8 cellular contexts compared by ENCODE assay signal in genomic region chr19:19372656-19373416, GRCh38. TPM values are rescaled to one million over a fixed set of nuclear protein-coding genes. Genes with fewer than 3 reads are reported as not detected.
DNase-seq lines count a peak whose midpoint lies in the region; ATAC-seq, FAIRE-seq and TF ChIP-seq lines count a peak whose summit lies in the region.

No MANE protein-coding gene starts in this region.

- H3K4me2 ChIP-seq in SU-DHL-6 (ENCODE audit: low read depth, low read length, poor library complexity, severe bottlenecking) (peak overlapping the region; percentile 40), H1 (ENCODE audit: insufficient read depth in 1 of 2, low read depth in 2 of 2, low read length in 2 of 2) (no peak overlapping the region)

- H3K27ac ChIP-seq in SU-DHL-6 (ENCODE audit: low read depth, low read length) (0 out of 2 replicates have a peak overlapping the region, but pooled peaks have one; percentile 14), H1 (ENCODE audit: low read depth, low read length) (no peak overlapping the region), ovary (no peak overlapping the region)

- no peaks in the 10 kb centered on the region for H3K79me1 ChIP-seq in H1 (ENCODE audit: low read depth, low read length)

- no peaks in the 10 kb centered on the region for H4K20me1 ChIP-seq in SU-DHL-6 (ENCODE audit: low read depth, low read length)
- no peaks in the 10 kb centered on the region for H4K20me1 ChIP-seq in H1 (replicated peaks in 1 of 2; ENCODE audit: control insufficient read depth in 1 of 2, insufficient read depth in 2 of 2, low read length in 2 of 2)

- POLR2A ChIA-PET in H1 (lab: Charles Lee; ENCODE audit: partially characterized antibody): interaction anchor here (0.9 to 1.7 kb wide), 3 partner anchors 10 to 134 kb away, joined by 3 to 4 read pairs (median 3); partner anchors contain the start of gene GATAD2A

- no peak overlapping the region for H3K14ac ChIP-seq in H1 (ENCODE audit: insufficient read length)

- CTCF ChIA-PET in H1 (lab: Charles Lee; ENCODE audit: partially characterized antibody): interaction anchor here (0.6 to 3.2 kb wide), 7 partner anchors 11 to 327 kb away, joined by 3 to 21 read pairs (median 4); no protein-coding TSS in a partner anchor

- H3K23me2 ChIP-seq in H1 (ENCODE audit: low read depth, low read length): no peaks in the 10 kb centered on the region

- no peak overlapping the region for H2AK5ac ChIP-seq in H1 (ENCODE audit: low read depth, low read length)

- intact Hi-C loops in natural killer cell (cut with micrococcal nuclease): no loop called here
- intact Hi-C loops in ovary (cut with DNase I): no loop called here

- H2BK5ac ChIP-seq in H1 (ENCODE audit: low read depth, low read length): no peak overlapping the region

- no peak overlapping the region; the same call in 1 of the 2 replicates for H4K8ac ChIP-seq in H1 (ENCODE audit: extremely low read depth, insufficient read depth, low read length)

- DNase-seq in DMS153 (lab: John Stamatoyannopoulos, UW): peak; percentile 71
- DNase-seq in H1 (ENCODE audit: low read depth in 1 of 2, low spot score in 2 of 2): no peak
- peak; percentile 34 for DNase-seq in natural killer cell
- no peak for DNase-seq in HPDE6-E6E7 (ENCODE audit: extremely low spot score)
- no peak for DNase-seq in ovary

- H3K9me3 ChIP-seq in SU-DHL-6 (ENCODE audit: insufficient read depth, low read length) (no peaks in the 10 kb centered on the region), H1 (ENCODE audit: insufficient read depth in 2 of 2, low read depth in 1 of 2, low read length in 1 of 2) (no peaks in the 10 kb centered on the region), ovary (no peaks in the 10 kb centered on the region)

- no peaks in the 10 kb centered on the region for H3K36me3 ChIP-seq in SU-DHL-6 (ENCODE audit: low read length)
- no peaks in the 10 kb centered on the region for H3K36me3 ChIP-seq in H1 (ENCODE audit: control insufficient read depth in 2 of 4, insufficient read depth in 4 of 4, low read length in 3 of 4)
- H3K36me3 ChIP-seq in ovary: no peaks in the 10 kb centered on the region

- peaks cover 8 to 9% of the 10 kb centered on the region in 2 donors for H3K4me1 Mint-ChIP-seq in natural killer cell

- H2AFZ ChIP-seq in SU-DHL-6 (ENCODE audit: low read depth, low read length, severe bottlenecking) (peak overlapping the region; percentile 72), H1 (ENCODE audit: low read length) (peak overlapping the region; percentile 41; the same call in 1 of the 2 replicates)

- H3K9me2 ChIP-seq in SU-DHL-6 (replicated peaks; ENCODE audit: insufficient read depth, low read length): no peaks in the 10 kb centered on the region

- no peak for TF ChIP-seq RAD21 in H1 (IDR thresholded peaks at IDR 0.05 in 1 of 2, conservative IDR thresholded peaks at IDR 0.05 in 1 of 2; ENCODE audit: low read depth in 2 of 2, low read length in 2 of 2)

- no peaks in the 10 kb centered on the region for H3K36me3 Mint-ChIP-seq in natural killer cell

- H2BK20ac ChIP-seq in H1 (ENCODE audit: low read length): no peak overlapping the region

- H3K56ac ChIP-seq in H1 (replicated peaks; ENCODE audit: insufficient read length, low read depth, low read length): no peak overlapping the region

- peak overlapping the region; percentile 74 for H3K4me3 Mint-ChIP-seq in natural killer cell

- TF ChIP-seq POLR2A in H1 (IDR thresholded peaks at IDR 0.05; ENCODE audit: control extremely low read depth in 1 of 2, low read depth in 2 of 2, low read length in 2 of 2) (no peak), ovary (IDR thresholded peaks at IDR 0.05) (no peak)

- no peak overlapping the region for H3K18ac ChIP-seq in H1 (ENCODE audit: extremely low read depth, low read length)

- peak overlapping the region; percentile 18; the same call in 1 of the 2 replicates for H3K9ac ChIP-seq in SU-DHL-6 (ENCODE audit: low read length)
- H3K9ac ChIP-seq in H1 (replicated peaks in 1 of 4; ENCODE audit: extremely low read depth in 1 of 4, low read depth in 3 of 4, low read length in 3 of 4): no peak overlapping the region

- H2BK15ac ChIP-seq in H1 (ENCODE audit: low read length): no peak overlapping the region

- H3K79me2 ChIP-seq in SU-DHL-6 (ENCODE audit: insufficient read depth, low read length) (no peaks in the 10 kb centered on the region), H1 (ENCODE audit: control insufficient read depth in 1 of 2, insufficient read depth in 2 of 2, low read length in 2 of 2) (no peaks in the 10 kb centered on the region)

- H4K5ac ChIP-seq in H1 (ENCODE audit: insufficient read length, low read depth, low read length): no peak overlapping the region

- H2BK12ac ChIP-seq in H1 (ENCODE audit: low read depth, low read length): no peak overlapping the region

- H3F3A ChIP-seq in SU-DHL-6 (ENCODE audit: insufficient read depth): no peaks in the 10 kb centered on the region

- H3K4ac ChIP-seq in H1 (replicated peaks; ENCODE audit: insufficient read length, low read depth, low read length): no peak overlapping the region

- H3K4me1 ChIP-seq in H1 (replicated peaks in 1 of 4; ENCODE audit: control insufficient read depth in 3 of 4, insufficient read depth in 4 of 4, low read length in 3 of 4): peaks cover 0 to 4% (median 4%) of the 10 kb centered on the region in 4 experiments; a peak in 5 of 7 replicates
- H3K4me1 ChIP-seq in ovary (ENCODE audit: insufficient read depth): no peaks in the 10 kb centered on the region

- no peak for FAIRE-seq in H1 (lab: Jason Lieb, UNC)

- H3K4me3 ChIP-seq in SU-DHL-6 (ENCODE audit: insufficient read depth, low read length, poor library complexity, severe bottlenecking): no peak overlapping the region
- H3K4me3 ChIP-seq in H1 (ENCODE audit: extremely low read depth in 1 of 4, insufficient read depth in 2 of 4, low read depth in 3 of 4, low read length in 4 of 4): no peak overlapping the region
- H3K4me3 ChIP-seq in ovary: no peak overlapping the region

- WGBS in H1 (ENCODE audit: extremely low coverage in 1 of 2, insufficient coverage in 1 of 2, insufficient read length in 1 of 2, insufficient replicate concordance in 2 of 2, low coverage in 1 of 2, low lambda C conversion rate in 2 of 2, missing lambda C conversion rate in 1 of 2), 2 experiments: 88% methylated on average over 8 of the region's 8 CpGs; no CpG with 5 or more reads in 1 of the 2 experiments
- 63 to 70% (median 64%) methylated on average over 8 of the region's 8 CpGs for WGBS in ovary, 3 donors

- H2BK120ac ChIP-seq in H1 (replicated peaks; ENCODE audit: low read depth, low read length): no peak overlapping the region

- H3K9me3 Mint-ChIP-seq in natural killer cell: no peaks in the 10 kb centered on the region

- TF ChIP-seq CTCF in SU-DHL-6 (IDR thresholded peaks at IDR 0.05; ENCODE audit: insufficient read depth, low read length, poor library complexity, severe bottlenecking) (no peak), H1 (IDR thresholded peaks at IDR 0.05; ENCODE audit: control extremely low read depth in 1 of 3, insufficient read depth in 1 of 3, low read depth in 1 of 3, low read length in 3 of 3) (no peak), natural killer cell (IDR thresholded peaks at IDR 0.05) (no peak), ovary (IDR thresholded peaks at IDR 0.05) (no peak)

- no peak overlapping the region for H3K23ac ChIP-seq in H1 (ENCODE audit: insufficient read length)

- H3K27ac Mint-ChIP-seq in natural killer cell: peak overlapping the region; percentile 90 to 95

- peak; percentile 96 for ATAC-seq in GM19372 (IDR thresholded peaks at IDR 0.05; ENCODE audit: low read depth, unreplicated experiment)
- ATAC-seq in HG03521 (IDR thresholded peaks at IDR 0.05; ENCODE audit: unreplicated experiment): peak; percentile 70
- peak; percentile 90 to 99 (median 98) for ATAC-seq in natural killer cell

- no peak overlapping the region for H4K91ac ChIP-seq in H1 (replicated peaks; ENCODE audit: insufficient read length, low read length)

- no peaks in the 10 kb centered on the region for H3K27me3 Mint-ChIP-seq in natural killer cell (ENCODE audit: low read depth in 2 of 2)

- no peaks in the 10 kb centered on the region for H3K27me3 ChIP-seq in SU-DHL-6 (ENCODE audit: low read length)
- H3K27me3 ChIP-seq in H1 (replicated peaks in 1 of 4; ENCODE audit: control insufficient read depth in 3 of 4, extremely low read depth in 1 of 4, insufficient read depth in 3 of 4, low read length in 3 of 4): no peaks in the 10 kb centered on the region
- no peaks in the 10 kb centered on the region for H3K27me3 ChIP-seq in ovary

- no peak for TF ChIP-seq EP300 in H1 (IDR thresholded peaks at IDR 0.05; ENCODE audit: borderline replicate concordance in 1 of 2, low read depth in 2 of 2, low read length in 2 of 2)
- no peak for TF ChIP-seq EP300 in ovary (IDR thresholded peaks at IDR 0.05)

RNA-seq across cellular contexts. Expression of gene GATAD2A, which starts 32.6 kb away (rescaled TPM):
- 205 and 210 TPM in 2 replicates for total RNA-seq in H1 (2021; fragmentation: NEBNext Ultra II Directional; extraction: Animal tissue kit (Norgen Biotek cat#: 25700))
- polyA plus RNA-seq in H1 (2011; rRNA removed): 38.4 and 54.9 TPM in 2 replicates
- 40.1 TPM for polyA plus RNA-seq in H1 (2011; cell fraction: cytosol; rRNA removed)
- 48.0 TPM for polyA plus RNA-seq in H1 (2011; cell fraction: nucleus; rRNA removed)
- polyA plus RNA-seq in H1 (2012, experiment 1 of 2): 71.5 to 98.9 TPM (median 84.3 TPM) in 4 replicates
- polyA plus RNA-seq in H1 (2012, experiment 2 of 2): 49.7 TPM
- 69.1 TPM for polyA plus RNA-seq in H1 (2013, experiment 1 of 2)
- polyA plus RNA-seq in H1 (2013, experiment 2 of 2): 71.8 TPM
- 22.1 and 22.6 TPM in 2 replicates for polyA minus RNA-seq in H1 (2011; rRNA and poly(A)+ RNA removed)
- polyA minus RNA-seq in H1 (2011; cell fraction: cytosol; rRNA and poly(A)+ RNA removed): 76.8 TPM
- polyA minus RNA-seq in H1 (2011; cell fraction: nucleus; rRNA and poly(A)+ RNA removed): 33.9 TPM
- 100 to 1,000 TPM; 209 to 232 (median 230) TPM for total RNA-seq in natural killer cell
- 10 to 100 TPM; 10.7 to 83.0 (median 57.9) TPM for total RNA-seq in ovary
- polyA plus RNA-seq in ovary: 10 to 100 TPM; 13.7 to 18.9 TPM

RNA-seq across cellular contexts. Expression of gene MAU2, which starts 52.2 kb away (rescaled TPM):
- 40.8 TPM in 2 replicates for total RNA-seq in H1 (2021; fragmentation: NEBNext Ultra II Directional; extraction: Animal tissue kit (Norgen Biotek cat#: 25700))
- polyA plus RNA-seq in H1 (2011; rRNA removed) (32.0 and 43.7 TPM in 2 replicates), ovary (10 to 100 TPM; 12.4 to 33.2 TPM)
- polyA plus RNA-seq in H1 (2011; cell fraction: cytosol; rRNA removed): 32.1 TPM
- 98.5 TPM for polyA plus RNA-seq in H1 (2011; cell fraction: nucleus; rRNA removed)
- polyA plus RNA-seq in H1 (2012, experiment 1 of 2): 23.0 to 31.5 TPM (median 28.2 TPM) in 4 replicates
- 16.4 TPM for polyA plus RNA-seq in H1 (2012, experiment 2 of 2)
- 16.2 TPM for polyA plus RNA-seq in H1 (2013, experiment 1 of 2)
- polyA plus RNA-seq in H1 (2013, experiment 2 of 2): 13.9 TPM
- 87.6 and 99.4 TPM in 2 replicates for polyA minus RNA-seq in H1 (2011; rRNA and poly(A)+ RNA removed)
- 42.6 TPM for polyA minus RNA-seq in H1 (2011; cell fraction: cytosol; rRNA and poly(A)+ RNA removed)
- polyA minus RNA-seq in H1 (2011; cell fraction: nucleus; rRNA and poly(A)+ RNA removed): 79.4 TPM
- total RNA-seq in natural killer cell (100 to 1,000 TPM; 144 to 164 (median 151) TPM), ovary (10 to 100 TPM; 48.3 to 77.0 (median 61.7) TPM)

RNA-seq across cellular contexts. Expression of gene SUGP1, which starts 52.5 kb away (rescaled TPM):
- total RNA-seq in H1 (2021; fragmentation: NEBNext Ultra II Directional; extraction: Animal tissue kit (Norgen Biotek cat#: 25700)): 65.2 and 70.5 TPM in 2 replicates
- 38.5 and 56.6 TPM in 2 replicates for polyA plus RNA-seq in H1 (2011; rRNA removed)
- polyA plus RNA-seq in H1 (2011; cell fraction: cytosol; rRNA removed): 66.9 TPM
- polyA plus RNA-seq in H1 (2011; cell fraction: nucleus; rRNA removed): 143 TPM
- polyA plus RNA-seq in H1 (2012, experiment 1 of 2): 70.0 to 90.1 TPM (median 81.2 TPM) in 4 replicates
- 41.7 TPM for polyA plus RNA-seq in H1 (2012, experiment 2 of 2)
- polyA plus RNA-seq in H1 (2013, experiment 1 of 2): 66.1 TPM
- 58.2 TPM for polyA plus RNA-seq in H1 (2013, experiment 2 of 2)
- 30.0 and 32.8 TPM in 2 replicates for polyA minus RNA-seq in H1 (2011; rRNA and poly(A)+ RNA removed)
- polyA minus RNA-seq in H1 (2011; cell fraction: cytosol; rRNA and poly(A)+ RNA removed): 30.8 TPM
- 44.9 TPM for polyA minus RNA-seq in H1 (2011; cell fraction: nucleus; rRNA and poly(A)+ RNA removed)
- total RNA-seq in natural killer cell: 10 to 100 TPM; 64.7 to 86.5 (median 75.8) TPM
- 10 to 100 TPM; 14.7 to 42.9 (median 37.3) TPM for total RNA-seq in ovary
- 10 to 100 TPM; 27.6 to 29.0 TPM for polyA plus RNA-seq in ovary

Comparison
In these comparisons a context has a peak if more than half of its experiments do, and no peak if none do; other contexts are left out.
1. DNase-seq: peak in DMS153 (single experiment) and natural killer cell (single experiment); none in H1 (0 of 2), HPDE6-E6E7 (single experiment) and ovary (0 of 5).
2. Peak in every context shown above with its lines, with median percentiles within 50 percentile points of each other: ATAC-seq.